In the genomic region with DNA sequence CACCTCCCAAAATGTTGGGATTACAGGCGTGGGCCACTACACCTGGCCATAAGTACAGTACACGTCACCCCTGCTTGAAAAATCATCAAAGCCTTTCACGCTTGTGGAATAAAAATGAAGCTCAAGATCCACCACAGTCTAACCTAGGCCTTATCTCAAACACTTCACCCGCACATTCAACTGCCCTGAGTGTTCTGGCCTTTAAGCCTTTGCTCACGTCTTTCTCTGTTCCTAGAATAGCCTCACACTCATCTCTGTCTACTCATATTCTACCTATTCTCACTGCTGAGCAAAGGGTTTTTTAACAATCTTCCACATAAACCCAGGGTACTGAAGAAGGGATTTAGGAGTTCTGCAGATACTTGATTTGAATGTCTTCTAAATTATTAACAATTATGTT, we compare ENCODE assay signal across 27 cellular contexts. TPM values are rescaled to one million over a fixed set of nuclear protein-coding genes. Genes with fewer than 3 reads are reported as not detected.
"Had no signal": no experiment of that assay in that cellular context is flagged by ENCODE, and none has a peak within 500 bp of the region (broad histone marks: within the 10 kb centered on the region; RNA-seq: fewer than 3 reads in every experiment).

No MANE protein-coding gene starts in this region.

- H3K4me3 ChIP-seq: lung, pancreas, skin epidermis, testis, tibial nerve, upper lobe of right lung had no signal

- H3K9me3 ChIP-seq: pancreas, testis, tibial nerve, upper lobe of right lung had no signal

- DNase-seq: cerebellar nuclear complex; effector CD4-positive, alpha-beta T cell; endodermal cell; foreskin melanocyte; head of caudate nucleus; hypothalamus; kidney glomerular epithelial cell; mesenchymal stem cell; midbrain; occipital lobe; stimulated activated CD4-positive, alpha-beta T cell treated with anti-CD3 and anti-CD28 coated beads, Interleukin-2, amount 100 ng/mL, for 24 hours; stimulated activated CD4-positive, alpha-beta T cell treated with anti-CD3 and anti-CD28 coated beads, Interleukin-4, amount 100 ng/mL, for 4 hours; stimulated activated naive B cell treated with anti-CD40 and anti-IgM and Interleukin-4, amounts not matched to agents 10 μg/mL and 1 μg/mL and 100 μg/mL, for 72 hours; stimulated activated naive CD8-positive, alpha-beta T cell treated with anti-CD3 and anti-CD28 coated beads, Interleukin-15, amount 100 ng/mL, for 72 hours; testis; upper lobe of right lung had no signal

- ATAC-seq: left lobe of liver; natural killer cell treated with Interleukin-12 subunit alpha and Interleukin-12 subunit beta and Interleukin-15 and Interleukin-18, amount 100 ng/mL, for 72 hours; pancreas; sciatic nerve; stimulated activated naive B cell treated with anti-CD40 and anti-IgM and Interleukin-4, amounts not matched to agents 10 μg/mL and 1 μg/mL and 100 μg/mL, for 72 hours; stimulated activated naive CD8-positive, alpha-beta T cell treated with anti-CD3 and anti-CD28 coated beads, Interleukin-15, amount 100 ng/mL, for 72 hours; upper lobe of right lung had no signal

- H3K4me1 ChIP-seq: pancreas, testis, tibial nerve, upper lobe of right lung had no signal

- H3K27me3 ChIP-seq: pancreas, testis, tibial nerve, upper lobe of right lung had no signal

- H3K27ac ChIP-seq: pancreas, skin epidermis, testis, tibial nerve, upper lobe of right lung had no signal

RNA-seq across cellular contexts. Expression of a gene that starts 34.5 kb away (rescaled TPM):
- total RNA-seq: endodermal cell; left lobe of liver; lung; natural killer cell treated with Interleukin-12 subunit alpha and Interleukin-12 subunit beta and Interleukin-15 and Interleukin-18, amount 100 ng/mL, for 72 hours; occipital lobe; pancreas; progenitor cell of endocrine pancreas; renal cortical epithelial cell; sciatic nerve; subcutaneous adipose tissue; testis; tibial nerve; upper lobe of right lung had no signal
- polyA plus RNA-seq: esophagus, lung, pancreas had no signal
